Comparison of ENCODE assay signal across 8 cellular contexts in genomic region chr12:56725723-56726102, GRCh38. TPM values are rescaled to one million over a fixed set of nuclear protein-coding genes. Genes with fewer than 3 reads are reported as not detected.
A peak's percentile ranks its signal among the peaks of the same experiment; 100 is the strongest.
DNase-seq lines count a peak whose midpoint lies in the region; ATAC-seq and TF ChIP-seq lines count a peak whose summit lies in the region.

No MANE protein-coding gene starts in this region.

- peak overlapping the region; percentile 100 for H3K27ac Mint-ChIP-seq in progenitor cell of endocrine pancreas

- H3K9me3 ChIP-seq in ES-I3 (ENCODE audit: control insufficient read depth, insufficient read depth, low read length) (no peaks in the 10 kb centered on the region), RWPE2 (ENCODE audit: severe bottlenecking) (no peaks in the 10 kb centered on the region), esophagus muscularis mucosa (no peaks in the 10 kb centered on the region)

- no peaks in the 10 kb centered on the region for H3K27me3 Mint-ChIP-seq in progenitor cell of endocrine pancreas

- no peaks in the 10 kb centered on the region for H3K27me3 ChIP-seq in RWPE2 (ENCODE audit: insufficient read depth, poor library complexity, severe bottlenecking)
- H3K27me3 ChIP-seq in esophagus muscularis mucosa = no peaks in the 10 kb centered on the region

- H3K4me3 Mint-ChIP-seq in progenitor cell of endocrine pancreas (ENCODE audit: low read depth) = peak overlapping the region; percentile 98

- H3K4me3 ChIP-seq in RWPE2 (ENCODE audit: severe bottlenecking) = peak overlapping the region; percentile 74
- H3K4me3 ChIP-seq in esophagus muscularis mucosa = peak overlapping the region; percentile 83 to 96 (median 86)

- H3K4me1 ChIP-seq in ES-I3 (ENCODE audit: insufficient read depth, low read length) (peaks cover 28% of the 10 kb centered on the region), RWPE2 (ENCODE audit: insufficient read depth, poor library complexity, severe bottlenecking) (peaks cover 22% of the 10 kb centered on the region), esophagus muscularis mucosa (peaks cover 37 to 45% (median 43%) of the 10 kb centered on the region in 4 donors)

- no peak for ATAC-seq in RWPE2 (ENCODE audit: low read depth)
- no peak for ATAC-seq in GM21737 (IDR thresholded peaks at IDR 0.05; ENCODE audit: unreplicated experiment)
- ATAC-seq in HG03045 (IDR thresholded peaks at IDR 0.05; ENCODE audit: unreplicated experiment) = no peak
- ATAC-seq in GM21423 (IDR thresholded peaks at IDR 0.05; ENCODE audit: unreplicated experiment) = no peak

- no peak for TF ChIP-seq EP300 in esophagus muscularis mucosa (IDR thresholded peaks at IDR 0.05)

- TF ChIP-seq POLR2A in esophagus muscularis mucosa (IDR thresholded peaks at IDR 0.05; ENCODE audit: low read depth) = no peak

- peaks cover 37% of the 10 kb centered on the region for H3K4me1 Mint-ChIP-seq in progenitor cell of endocrine pancreas (ENCODE audit: low read depth)

- WGBS in esophagus muscularis mucosa = 29% methylated on average over 7 of the region's 7 CpGs

- intact Hi-C loops in esophagus muscularis mucosa (cut with DNase I) = loop anchor here (1.0 to 2.0 kb wide), 2 partner anchors 37 to 81 kb away; partner anchors contain the start of genes ATP5F1B and PTGES3

- peaks cover 8% of the 10 kb centered on the region for H3K36me3 Mint-ChIP-seq in progenitor cell of endocrine pancreas (ENCODE audit: insufficient read depth)

- peaks cover 23% of the 10 kb centered on the region for H3K36me3 ChIP-seq in ES-I3 (ENCODE audit: insufficient read depth, low read length)
- peaks cover 61% of the 10 kb centered on the region for H3K36me3 ChIP-seq in RWPE2 (ENCODE audit: low read depth)
- peaks cover 0 to 21% (median 13%) of the 10 kb centered on the region in 4 donors for H3K36me3 ChIP-seq in esophagus muscularis mucosa

- peak overlapping the region; percentile 96 for H3K9ac ChIP-seq in ES-I3 (ENCODE audit: low read depth, low read length)

- H3K27ac ChIP-seq in RWPE2 (ENCODE audit: poor library complexity, severe bottlenecking) (peak overlapping the region; percentile 79), esophagus muscularis mucosa (replicated peaks in 1 of 4) (peak overlapping the region; percentile 91 to 95 (median 92))

- DNase-seq in RWPE2 (ENCODE audit: low spot score) (no peak), esophagus muscularis mucosa (ENCODE audit: extremely low spot score) (no peak), progenitor cell of endocrine pancreas (ENCODE audit: low spot score, unreplicated experiment) (no peak), NCI-H2196 treated with DMSO at 0.1 percent for 48 hours (lab: John Stamatoyannopoulos, UW; ENCODE audit: unreplicated experiment) (no peak)

- TF ChIP-seq CTCF in RWPE2 (IDR thresholded peaks at IDR 0.05; ENCODE audit: poor library complexity, severe bottlenecking) (no peak), esophagus muscularis mucosa (IDR thresholded peaks at IDR 0.05) (no peak), progenitor cell of endocrine pancreas (IDR thresholded peaks at IDR 0.05; ENCODE audit: unreplicated experiment) (no peak)

- H3K9me3 Mint-ChIP-seq in progenitor cell of endocrine pancreas (ENCODE audit: low read depth) = no peaks in the 10 kb centered on the region

RNA-seq across cellular contexts. Expression of gene NACA, which starts 0.6 kb away (rescaled TPM):
- 1,000 to 10,000 TPM in 3 of 4 donors, 100 to 1,000 TPM in 1; 913 to 1,477 (median 1,221) TPM for total RNA-seq in esophagus muscularis mucosa
- 811 and 841 TPM in 2 replicates for total RNA-seq in progenitor cell of endocrine pancreas

RNA-seq across cellular contexts. Expression of gene PRIM1, which starts 26.4 kb away (rescaled TPM):
- total RNA-seq in esophagus muscularis mucosa (1 to 10 TPM; 2.2 to 4.2 (median 3.2) TPM), progenitor cell of endocrine pancreas (21.2 and 26.6 TPM in 2 replicates)

RNA-seq across cellular contexts. Expression of gene HSD17B6, which starts 37.4 kb away (rescaled TPM):
- total RNA-seq in esophagus muscularis mucosa (1 to 10 TPM in 2 of 4 donors, under 1 TPM in 2; 0.58 to 1.8 (median 1.00) TPM), progenitor cell of endocrine pancreas (0.60 and 0.71 TPM in 2 replicates)

RNA-seq across cellular contexts. Expression of gene PTGES3, which starts 37.6 kb away (rescaled TPM):
- total RNA-seq in esophagus muscularis mucosa (100 to 1,000 TPM in 1 of 4 donors, 10 to 100 TPM in 3; 86.8 to 118 (median 92.0) TPM), progenitor cell of endocrine pancreas (231 and 234 TPM in 2 replicates)
